In the genomic region with DNA sequence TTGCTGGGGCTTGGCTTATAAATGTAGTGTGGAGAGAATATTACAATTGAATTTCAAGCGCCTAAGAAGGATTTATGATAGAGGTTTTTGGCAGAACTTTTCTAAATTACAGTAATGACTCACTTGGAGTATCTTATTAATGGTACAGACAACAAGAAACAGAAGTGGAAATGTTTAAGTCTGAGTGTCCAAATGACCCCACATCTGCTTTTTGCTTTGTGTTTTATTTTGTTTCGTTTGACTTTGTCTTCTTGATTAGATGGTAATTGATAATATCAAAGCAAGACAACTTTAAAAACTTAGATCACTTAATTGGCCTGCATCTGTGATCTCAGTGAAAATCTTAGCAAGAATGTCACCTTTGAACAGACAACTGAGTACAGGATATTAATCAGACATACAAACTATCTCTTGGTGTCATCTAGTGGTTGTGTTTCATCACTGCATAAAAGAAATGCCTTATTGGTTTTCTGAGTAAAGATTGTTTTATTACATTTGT, we compare ENCODE assay signal across 10 cellular contexts.
A peak's percentile ranks its signal among the peaks of the same experiment; 100 is the strongest.
DNase-seq lines count a peak whose midpoint lies in the region; ATAC-seq, FAIRE-seq and TF ChIP-seq lines count a peak whose summit lies in the region.
"Had no signal": no experiment of that assay in that cellular context is flagged by ENCODE, and none has a peak within 500 bp of the region (broad histone marks: within the 10 kb centered on the region; RNA-seq: fewer than 3 reads in every experiment).

No MANE protein-coding gene starts in this region.

- no peaks in the 10 kb centered on the region for H3K36me3 ChIP-seq in mammary epithelial cell (ENCODE audit: insufficient read depth, low read length)
- no peaks in the 10 kb centered on the region for H3K36me3 ChIP-seq in prostate gland
- H3K36me3 ChIP-seq in Karpas-422 (ENCODE audit: insufficient read depth, low read length), result no peaks in the 10 kb centered on the region
- H3K36me3 ChIP-seq in kidney (ENCODE audit: control insufficient read depth in 1 of 2, insufficient read depth in 2 of 2, low read length in 2 of 2), result no peaks in the 10 kb centered on the region

- in situ Hi-C loops in mammary epithelial cell (cut with MboI; ENCODE audit: low sequenced_read_pairs in 2 of 2), result no loop called here

- no peaks in the 10 kb centered on the region for H3K79me2 ChIP-seq in mammary epithelial cell (ENCODE audit: insufficient read depth, low read length)
- H3K79me2 ChIP-seq in Karpas-422 (ENCODE audit: low read length), result no peaks in the 10 kb centered on the region

- 31% methylated on average over 2 of the region's 2 CpGs for WGBS in mammary epithelial cell (ENCODE audit: low coverage, missing lambda C conversion rate)
- WGBS in prostate gland, result 23% methylated on average over 2 of the region's 2 CpGs

- H3K9ac ChIP-seq in mammary epithelial cell (ENCODE audit: insufficient read depth, low read length), result no peak overlapping the region
- no peak overlapping the region for H3K9ac ChIP-seq in Karpas-422 (ENCODE audit: low read length)
- H3K9ac ChIP-seq in kidney (ENCODE audit: low read length in 2 of 2), result no peak overlapping the region

- TF ChIP-seq CTCF in mammary epithelial cell (conservative IDR thresholded peaks at IDR 0.05 in 1 of 2, IDR thresholded peaks at IDR 0.05 in 1 of 2; ENCODE audit: extremely low read depth in 1 of 2, insufficient read depth in 1 of 2, low read depth in 1 of 2, low read length in 2 of 2) (peak; percentile 77 to 80), prostate gland (IDR thresholded peaks at IDR 0.05) (peak; percentile 15 to 80 (median 55)), kidney (IDR thresholded peaks at IDR 0.05; ENCODE audit: borderline replicate concordance, extremely low read depth, insufficient read depth) (no peak)

- intact Hi-C loops in mammary epithelial cell (cut with micrococcal nuclease) (loop anchor here (1.0 to 10.0 kb wide), 4 partner anchors 106 to 997 kb away; partner anchors contain the start of gene ISL1), prostate gland (cut with DNase I) (loop anchor here (5.0 kb wide), 1 partner anchor 998 kb away; no protein-coding TSS in a partner anchor), left ventricle myocardium superior (cut with micrococcal nuclease) (no loop called here), kidney (cut with DNase I) (no loop called here)

- H3K4me3 ChIP-seq in mammary epithelial cell (replicated peaks in 1 of 3; ENCODE audit: insufficient read depth in 1 of 3, low read depth in 2 of 3, low read length in 3 of 3) (no peak overlapping the region), prostate gland (no peak overlapping the region), Karpas-422 (ENCODE audit: low read length) (no peak overlapping the region), kidney (ENCODE audit: low read length in 2 of 2) (no peak overlapping the region)

- ATAC-seq in GM18868 (IDR thresholded peaks at IDR 0.05; ENCODE audit: unreplicated experiment) (peak; percentile 77), left ventricle myocardium superior (no peak)

- no peak for TF ChIP-seq POLR2A in prostate gland (IDR thresholded peaks at IDR 0.05)

- H3K27me3 ChIP-seq in mammary epithelial cell (ENCODE audit: insufficient read depth, low read length) (no peaks in the 10 kb centered on the region), prostate gland (replicated peaks; ENCODE audit: insufficient read depth) (no peaks in the 10 kb centered on the region), Karpas-422 (ENCODE audit: low read length) (no peaks in the 10 kb centered on the region)

- dilution Hi-C loops in mammary epithelial cell (cut with HindIII; ENCODE audit: low sequenced_read_pairs), result no loop called here

- no peaks in the 10 kb centered on the region for H4K20me1 ChIP-seq in mammary epithelial cell (ENCODE audit: insufficient read depth, low read length)
- H4K20me1 ChIP-seq in Karpas-422 (ENCODE audit: insufficient read depth, low read depth, low read length), result no peaks in the 10 kb centered on the region

- FAIRE-seq in kidney (lab: Jason Lieb, UNC), result no peak

- no peaks in the 10 kb centered on the region for H3K4me1 ChIP-seq in mammary epithelial cell (ENCODE audit: insufficient read depth, low read length)
- H3K4me1 ChIP-seq in prostate gland (replicated peaks), result no peaks in the 10 kb centered on the region
- no peaks in the 10 kb centered on the region for H3K4me1 ChIP-seq in Karpas-422 (ENCODE audit: low read length)
- H3K4me1 ChIP-seq in kidney (ENCODE audit: control insufficient read depth in 1 of 2, insufficient read depth in 1 of 2, low read depth in 1 of 2, low read length in 2 of 2), result no peaks in the 10 kb centered on the region

- H3K9me3 ChIP-seq in mammary epithelial cell (replicated peaks; ENCODE audit: insufficient read depth, low read length) (no peaks in the 10 kb centered on the region), prostate gland (no peaks in the 10 kb centered on the region), Karpas-422 (ENCODE audit: low read length) (no peaks in the 10 kb centered on the region), kidney (ENCODE audit: control insufficient read depth in 1 of 2, low read length in 2 of 2) (no peaks in the 10 kb centered on the region)

- no TSS peak for BruUV-seq in mammary epithelial cell (replicated peaks; lab: Mats Ljungman, UMichigan)

- H2AFZ ChIP-seq in mammary epithelial cell (ENCODE audit: low read depth, low read length), result no peak overlapping the region
- no peak overlapping the region for H2AFZ ChIP-seq in Karpas-422 (ENCODE audit: low read length)

- CTCF ChIA-PET in mammary epithelial cell (lab: Charles Lee; ENCODE audit: low non-redundant PET), result no interaction called here

- no peaks in the 10 kb centered on the region for H3K9me2 ChIP-seq in Karpas-422 (replicated peaks; ENCODE audit: insufficient read depth, low read length)

- DNase-seq in NCI-H2029 treated with DMSO at 0.1 percent for 48 hours (lab: John Stamatoyannopoulos, UW) (peak; percentile 14), mammary epithelial cell (peak; percentile 17), prostate gland (ENCODE audit: low spot score) (no peak), Karpas-422 (no peak), left ventricle myocardium superior (no peak), kidney (no peak)
- DNase-seq: activated gamma-delta T cell; NCI-H446; stimulated activated CD4-positive, alpha-beta T cell treated with anti-CD3 and anti-CD28 coated beads, Interleukin-2, amount 100 ng/mL, for 24 hours had no signal

- H3K27ac ChIP-seq in mammary epithelial cell (ENCODE audit: insufficient read depth, low read depth, low read length) (no peak overlapping the region), prostate gland (no peak overlapping the region), Karpas-422 (ENCODE audit: low read length) (no peak overlapping the region), kidney (ENCODE audit: low read depth in 2 of 2, low read length in 2 of 2) (no peak overlapping the region)

- H3K4me2 ChIP-seq in mammary epithelial cell (ENCODE audit: insufficient read depth, low read depth, low read length), result no peak overlapping the region
- no peak overlapping the region for H3K4me2 ChIP-seq in Karpas-422 (ENCODE audit: low read depth, low read length, poor library complexity, severe bottlenecking)

Comparison
In these comparisons a context has a peak if more than half of its experiments do, and no peak if none do; other contexts are left out.
1. DNase-seq: peak in NCI-H2029 treated with DMSO at 0.1 percent for 48 hours (single experiment) and mammary epithelial cell (single experiment); none in prostate gland (single experiment), Karpas-422 (single experiment), left ventricle myocardium superior (single experiment) and kidney (single experiment).
2. intact Hi-C loops: an anchor here in mammary epithelial cell (1.0 to 10.0 kb wide) and prostate gland (5.0 kb wide); none called in left ventricle myocardium superior and kidney.